Comparison of ENCODE assay signal across 29 cellular contexts in genomic region chr17:77781536-77781935, GRCh38.
"Had no signal": no experiment of that assay in that cellular context is flagged by ENCODE, and none has a peak within 500 bp of the region (broad histone marks: within the 10 kb centered on the region; RNA-seq: fewer than 3 reads in every experiment).

No MANE protein-coding gene starts in this region.

- H3K27me3 ChIP-seq: adrenal gland, colonic mucosa, gastroesophageal sphincter had no signal

- H3K27me3 Mint-ChIP-seq: activated naive CD4-positive, alpha-beta T cell treated with anti-CD3 and anti-CD28 coated beads, Interleukin-2, amount 50 U/mL, for 24 hours; activated naive CD8-positive, alpha-beta T cell treated with anti-CD3 and anti-CD28 coated beads for 36 hours; activated naive CD8-positive, alpha-beta T cell treated with anti-CD3 and anti-CD28 coated beads, Interleukin-2, amount 50 U/mL, for 24 hours had no signal

- ATAC-seq: activated CD4-positive, CD25-positive, alpha-beta regulatory T cell treated with anti-CD3 and anti-CD28 coated beads, Interleukin-2, amount 50 U/mL, for 24 hours; activated CD8-positive, alpha-beta memory T cell treated with anti-CD3 and anti-CD28 coated beads, Interleukin-2, amount 10 ng/mL, durations not matched to agents 7 days and 5 days; activated CD8-positive, alpha-beta T cell treated with anti-CD3 and anti-CD28 coated beads, Interleukin-2, amount 10 ng/mL, durations not matched to agents 7 days and 5 days; activated naive CD8-positive, alpha-beta T cell treated with anti-CD3 and anti-CD28 coated beads, Interleukin-2, amount 50 U/mL, for 24 hours; body of pancreas; gastroesophageal sphincter had no signal

- H3K36me3 Mint-ChIP-seq: activated CD8-positive, alpha-beta memory T cell treated with anti-CD3 and anti-CD28 coated beads, Interleukin-2, amount 10 ng/mL, durations not matched to agents 7 days and 5 days; activated naive CD4-positive, alpha-beta T cell treated with anti-CD3 and anti-CD28 coated beads, Interleukin-2, amount 50 U/mL, for 24 hours had no signal

- DNase-seq: activated B cell treated with CpG ODN at 0.5 μM for 24 hours; activated CD4-positive, alpha-beta T cell treated with anti-CD3 and anti-CD28 coated beads, Interleukin-2, amount 50 U/mL, for 1 hour; activated CD4-positive, alpha-beta T cell treated with anti-CD3 and anti-CD28 coated beads, Interleukin-2, amount 50 U/mL, for 48 hours; activated CD8-positive, alpha-beta memory T cell treated with anti-CD3 and anti-CD28 coated beads, Interleukin-2, amount 10 ng/mL, durations not matched to agents 7 days and 5 days; activated CD8-positive, alpha-beta memory T cell treated with anti-CD3 and anti-CD28 coated beads, Interleukin-2, amount 50 U/mL, for 4 hours; activated CD8-positive, alpha-beta T cell treated with anti-CD3 and anti-CD28 coated beads, Interleukin-2, amount 10 ng/mL, durations not matched to agents 7 days and 5 days; activated effector memory CD4-positive, alpha-beta T cell treated with anti-CD3 and anti-CD28 coated beads, Interleukin-2, amount 50 U/mL, for 16 hours; activated naive CD8-positive, alpha-beta T cell treated with anti-CD3 and anti-CD28 coated beads for 36 hours; activated naive CD8-positive, alpha-beta T cell treated with anti-CD3 and anti-CD28 coated beads, Interleukin-2, amount 50 U/mL, for 24 hours; activated T-cell treated with anti-CD3 and anti-CD28 coated beads, Interleukin-2, amount 50 U/mL, for 1 hour; activated T-cell treated with anti-CD3 and anti-CD28 coated beads, Interleukin-2, amount 50 U/mL, for 48 hours; adrenal gland; amygdala; aorta; body of pancreas; cerebellar nuclear complex; colonic mucosa; effector CD8-positive, alpha-beta T cell; esophagus squamous epithelium; foreskin melanocyte; T1000; WERI-Rb-1 had no signal

- H3K4me3 ChIP-seq: adrenal gland, body of pancreas, colonic mucosa, esophagus squamous epithelium, gastroesophageal sphincter had no signal

- H3K36me3 ChIP-seq: adrenal gland, colonic mucosa, esophagus squamous epithelium, gastroesophageal sphincter, WERI-Rb-1 had no signal

- H3K9me3 ChIP-seq: adrenal gland, body of pancreas, colonic mucosa, esophagus squamous epithelium, gastroesophageal sphincter had no signal

- H3K27ac Mint-ChIP-seq: activated B cell treated with CpG ODN at 0.5 μM for 24 hours; activated CD8-positive, alpha-beta memory T cell treated with anti-CD3 and anti-CD28 coated beads, Interleukin-2, amount 10 ng/mL, durations not matched to agents 7 days and 5 days; activated CD8-positive, alpha-beta T cell treated with anti-CD3 and anti-CD28 coated beads, Interleukin-2, amount 10 ng/mL, durations not matched to agents 7 days and 5 days; activated naive CD4-positive, alpha-beta T cell treated with anti-CD3 and anti-CD28 coated beads for 36 hours; activated naive CD4-positive, alpha-beta T cell treated with anti-CD3 and anti-CD28 coated beads, Interleukin-2, amount 50 U/mL, for 24 hours; activated naive CD8-positive, alpha-beta T cell treated with anti-CD3 and anti-CD28 coated beads for 36 hours; activated naive CD8-positive, alpha-beta T cell treated with anti-CD3 and anti-CD28 coated beads, Interleukin-2, amount 50 U/mL, for 24 hours; activated T-helper 2 cell treated with anti-CD3 and anti-CD28 coated beads, Interferon-gamma antibody, Interleukin-2, Interleukin-4, amounts not matched to agents 10 μg/mL and 5 μg/mL and 100 μg/mL, durations not matched to agents 14 hours and 24 hours and 36 hours had no signal

- H3K9me3 Mint-ChIP-seq: activated B cell treated with CpG ODN at 0.5 μM for 24 hours; activated naive CD4-positive, alpha-beta T cell treated with anti-CD3 and anti-CD28 coated beads for 36 hours; activated naive CD4-positive, alpha-beta T cell treated with anti-CD3 and anti-CD28 coated beads, Interleukin-2, amount 50 U/mL, for 24 hours; activated naive CD8-positive, alpha-beta T cell treated with anti-CD3 and anti-CD28 coated beads for 36 hours; activated naive CD8-positive, alpha-beta T cell treated with anti-CD3 and anti-CD28 coated beads, Interleukin-2, amount 50 U/mL, for 24 hours; activated T-helper 1 cell treated with anti-CD3 and anti-CD28 coated beads, Interleukin-12 subunit alpha, Interleukin-12 subunit beta, Interleukin-2, Interleukin-4 antibody, amounts not matched to agents 30 ng/mL and 10 ng/mL and 1 ng/mL, durations not matched to agents 14 hours and 24 hours and 36 hours; activated T-helper 2 cell treated with anti-CD3 and anti-CD28 coated beads, Interferon-gamma antibody, Interleukin-2, Interleukin-4, amounts not matched to agents 10 μg/mL and 5 μg/mL and 100 μg/mL, durations not matched to agents 14 hours and 24 hours and 36 hours had no signal

- H3K27ac ChIP-seq: adrenal gland, body of pancreas, colonic mucosa, epithelial cell of prostate, esophagus squamous epithelium, WERI-Rb-1 had no signal

- H3K4me3 Mint-ChIP-seq: activated B cell treated with CpG ODN at 0.5 μM for 24 hours; activated CD8-positive, alpha-beta memory T cell treated with anti-CD3 and anti-CD28 coated beads, Interleukin-2, amount 10 ng/mL, durations not matched to agents 7 days and 5 days; activated CD8-positive, alpha-beta T cell treated with anti-CD3 and anti-CD28 coated beads, Interleukin-2, amount 10 ng/mL, durations not matched to agents 7 days and 5 days; activated naive CD4-positive, alpha-beta T cell treated with anti-CD3 and anti-CD28 coated beads for 36 hours; activated naive CD4-positive, alpha-beta T cell treated with anti-CD3 and anti-CD28 coated beads, Interleukin-2, amount 50 U/mL, for 24 hours; activated naive CD8-positive, alpha-beta T cell treated with anti-CD3 and anti-CD28 coated beads for 36 hours; activated naive CD8-positive, alpha-beta T cell treated with anti-CD3 and anti-CD28 coated beads, Interleukin-2, amount 50 U/mL, for 24 hours; activated T-helper 1 cell treated with anti-CD3 and anti-CD28 coated beads, Interleukin-12 subunit alpha, Interleukin-12 subunit beta, Interleukin-2, Interleukin-4 antibody, amounts not matched to agents 30 ng/mL and 10 ng/mL and 1 ng/mL, durations not matched to agents 14 hours and 24 hours and 36 hours had no signal

- H3K4me1 ChIP-seq: body of pancreas, colonic mucosa had no signal
